ENCODE assay signal across 2 cellular contexts in genomic region chr18:49461602-49461977, GRCh38.
A peak's percentile ranks its signal among the peaks of the same experiment; 100 is the strongest.
TF ChIP-seq lines count a peak whose summit lies in the region.

No MANE protein-coding gene starts in this region.

TF ChIP-seq in IMR-90, 13 proteins besides CTCF, POLR2A, EP300 and RAD21:
- TF ChIP-seq RFX5 (IDR thresholded peaks at IDR 0.05; ENCODE audit: low read depth, low read length) = no peak
- TF ChIP-seq MAFK (IDR thresholded peaks at IDR 0.05; ENCODE audit: low read depth, low read length) = peak; percentile 40
- TF ChIP-seq BHLHE40 (IDR thresholded peaks at IDR 0.05; ENCODE audit: low read depth, low read length) = no peak
- no peak for TF ChIP-seq SMC3 (IDR thresholded peaks at IDR 0.05; ENCODE audit: low read depth, low read length)
- TF ChIP-seq CHD1 (IDR thresholded peaks at IDR 0.05; ENCODE audit: low read depth, low read length) = no peak
- TF ChIP-seq MXI1 (IDR thresholded peaks at IDR 0.05; ENCODE audit: borderline replicate concordance, low read depth, low read length) = no peak
TF ChIP-seq in IMR-90: peak in this region for 1.

TF ChIP-seq in K562, 482 proteins besides CTCF, POLR2A, EP300 and RAD21:
- TF ChIP-seq ZNF316 (IDR thresholded peaks at IDR 0.05) = peak; percentile 41; the same call in 1 of the 2 replicates
- peak; percentile 41; the same call in 1 of the 2 replicates for TF ChIP-seq C11orf30 (IDR thresholded peaks at IDR 0.05; ENCODE audit: low read depth)
- TF ChIP-seq NFRKB (IDR thresholded peaks at IDR 0.05; ENCODE audit: low read depth) = no peak
- no peak for TF ChIP-seq ARID3B (CRISPR knock-in tag; IDR thresholded peaks at IDR 0.05; ENCODE audit: borderline replicate concordance)
TF ChIP-seq in K562: peak in this region for 2.
